ENCODE assay signal across 12 cellular contexts in genomic region chr12:118374909-118375308, GRCh38. TPM values are rescaled to one million over a fixed set of nuclear protein-coding genes. Genes with fewer than 3 reads are reported as not detected.
DNase-seq lines count a peak whose midpoint lies in the region; ATAC-seq and TF ChIP-seq lines count a peak whose summit lies in the region.
"Had no signal": no experiment of that assay in that cellular context is flagged by ENCODE, and none has a peak within 500 bp of the region (broad histone marks: within the 10 kb centered on the region; RNA-seq: fewer than 3 reads in every experiment).

No MANE protein-coding gene starts in this region.

- peaks cover 2% of the 10 kb centered on the region for H3K36me3 Mint-ChIP-seq in T-helper 1 cell treated with Interleukin-12 subunit alpha and Interleukin-12 subunit beta and Interleukin-4 antibody, amounts not matched to agents 30 μg/mL and 1 μg/mL, for 36 hours (ENCODE audit: low read depth)

- no peak overlapping the region for H4K8ac ChIP-seq in mesendoderm (ENCODE audit: low read depth, low read length)

- H2BK120ac ChIP-seq in mesendoderm (ENCODE audit: low read depth, low read length): no peak overlapping the region

- no peak overlapping the region for H3K4me2 ChIP-seq in mesendoderm (ENCODE audit: low read length)

- H2BK15ac ChIP-seq in mesendoderm (replicated peaks; ENCODE audit: low read depth): no peak overlapping the region

- H2AK5ac ChIP-seq in mesendoderm (ENCODE audit: low read length): no peak overlapping the region

- no peak overlapping the region for H2BK5ac ChIP-seq in mesendoderm (ENCODE audit: low read length)

- peak overlapping the region; percentile 83 to 88 for H3K4me3 ChIP-seq in Panc1 (ENCODE audit: low read depth in 2 of 2, low read length in 2 of 2)
- no peak overlapping the region for H3K4me3 ChIP-seq in fibroblast of pulmonary artery (replicated peaks; ENCODE audit: low read depth, low read length)
- peak overlapping the region; percentile 15 to 97 (median 84) for H3K4me3 ChIP-seq in gastrocnemius medialis
- no peak overlapping the region for H3K4me3 ChIP-seq in mesendoderm (ENCODE audit: low read length)
- H3K4me3 ChIP-seq: hepatocyte had no signal

- peak overlapping the region; percentile 31 for H3K27ac Mint-ChIP-seq in T-helper 1 cell treated with Interleukin-12 subunit alpha and Interleukin-12 subunit beta and Interleukin-4 antibody, amounts not matched to agents 30 μg/mL and 1 μg/mL, for 36 hours

- no peak overlapping the region for H3K4ac ChIP-seq in mesendoderm (ENCODE audit: low read depth, low read length)

- H3K27ac ChIP-seq in Panc1 (ENCODE audit: low read length) (peak overlapping the region; percentile 98), gastrocnemius medialis (peak overlapping the region; percentile 91 to 98 (median 96)), mesendoderm (ENCODE audit: low read depth, low read length) (no peak overlapping the region)

- CTCF ChIA-PET in Panc1 (lab: Charles Lee): interaction anchor here (1.4 to 2.4 kb wide), 4 partner anchors 191 to 254 kb away, joined by 8 to 13 read pairs (median 12); no protein-coding TSS in a partner anchor

- no peak overlapping the region for H4K5ac ChIP-seq in mesendoderm (ENCODE audit: low read length)

- no TSS peak for BruUV-seq in Panc1 (replicated peaks; lab: Mats Ljungman, UMichigan)

- intact Hi-C loops in Panc1 (cut with micrococcal nuclease; ENCODE audit: unreplicated experiment) (loop anchor here (2.0 kb wide), 1 partner anchor 192 kb away; no protein-coding TSS in a partner anchor), gastrocnemius medialis (cut with DNase I; ENCODE audit: low total_unique reads) (loop anchor here (1.0 to 10.0 kb wide), 8 partner anchors 162 to 1830 kb away; partner anchors contain the start of genes HSPB8, PEBP1, RNFT2 and RPLP0)

- H3K27me3 ChIP-seq in Panc1 (ENCODE audit: control insufficient read depth, insufficient read depth, low read length) (no peaks in the 10 kb centered on the region), gastrocnemius medialis (no peaks in the 10 kb centered on the region), mesendoderm (ENCODE audit: insufficient read depth, low read length, poor library complexity) (peaks cover 2% of the 10 kb centered on the region)
- H3K27me3 ChIP-seq: hepatocyte had no signal

- H3K9me3 ChIP-seq in Panc1 (ENCODE audit: control insufficient read depth, insufficient read depth, low read depth, low read length) (no peaks in the 10 kb centered on the region), gastrocnemius medialis (no peaks in the 10 kb centered on the region)

- no peak overlapping the region for H3K9ac ChIP-seq in mesendoderm (ENCODE audit: low read length)

- H3K23ac ChIP-seq in mesendoderm (ENCODE audit: low read length): no peak overlapping the region

- in situ Hi-C loops in Panc1 (cut with HindIII; ENCODE audit: low pct_unique_long_range_greater_than_20kb, low sequenced_read_pairs): no loop called here
- in situ Hi-C loops in gastrocnemius medialis (cut with MboI; ENCODE audit: low sequenced_read_pairs in 4 of 4): loop anchor here in 2 of 4 donors (5.0 kb wide), 2 partner anchors 193 to 198 kb away; no protein-coding TSS in a partner anchor

- TF ChIP-seq CTCF in Panc1 (IDR thresholded peaks at IDR 0.05) (no peak), fibroblast of pulmonary artery (IDR thresholded peaks at IDR 0.05; ENCODE audit: low read length, missing control alignments) (no peak), gastrocnemius medialis (IDR thresholded peaks at IDR 0.05 in 4 of 5, conservative IDR thresholded peaks at IDR 0.05 in 1 of 5) (no peak)

- H3K4me3 Mint-ChIP-seq in T-helper 1 cell treated with Interleukin-12 subunit alpha and Interleukin-12 subunit beta and Interleukin-4 antibody, amounts not matched to agents 30 μg/mL and 1 μg/mL, for 36 hours: peak overlapping the region; percentile 34
- H3K4me3 Mint-ChIP-seq: stimulated activated naive B cell treated with anti-CD40 and anti-IgM and Interleukin-4, amounts not matched to agents 10 μg/mL and 1 μg/mL and 100 μg/mL, for 72 hours had no signal

- POLR2A ChIA-PET in Panc1 (lab: Charles Lee): no interaction called here

- ATAC-seq in Panc1 (no peak), gastrocnemius medialis (peak; percentile 47 to 51)
- ATAC-seq: stimulated activated naive B cell treated with anti-CD40 and anti-IgM and Interleukin-4, amounts not matched to agents 10 μg/mL and 1 μg/mL and 100 μg/mL, for 72 hours had no signal

- no peak overlapping the region for H3K18ac ChIP-seq in mesendoderm (ENCODE audit: low read length)

- H3K56ac ChIP-seq in mesendoderm (ENCODE audit: low read length): no peak overlapping the region

- peaks cover 8% of the 10 kb centered on the region for H3K79me1 ChIP-seq in mesendoderm (ENCODE audit: low read length)

- H3K27me3 Mint-ChIP-seq in T-helper 1 cell treated with Interleukin-12 subunit alpha and Interleukin-12 subunit beta and Interleukin-4 antibody, amounts not matched to agents 30 μg/mL and 1 μg/mL, for 36 hours (ENCODE audit: low read depth): peaks cover 13% of the 10 kb centered on the region

- TF ChIP-seq POLR2A in gastrocnemius medialis (IDR thresholded peaks at IDR 0.05): no peak

- DNase-seq in T-helper 1 cell: no peak
- DNase-seq in Panc1 (ENCODE audit: low read depth, low spot score): no peak
- DNase-seq in fibroblast of pulmonary artery (ENCODE audit: low read depth): peak; percentile 28
- DNase-seq in gastrocnemius medialis: no peak
- no peak for DNase-seq in stimulated activated CD4-positive, alpha-beta T cell treated with anti-CD3 and anti-CD28 coated beads, Interleukin-12 subunit alpha, Interleukin-12 subunit beta, amount 100 ng/mL, for 4 hours
- DNase-seq in dermis blood vessel endothelial cell: no peak
- DNase-seq in mesendoderm: no peak
- DNase-seq: central memory CD4-positive, alpha-beta T cell; NCI-H1048; stimulated activated naive B cell treated with anti-CD40 and anti-IgM and Interleukin-4, amounts not matched to agents 10 μg/mL and 1 μg/mL and 100 μg/mL, for 72 hours had no signal

- peaks cover 8% of the 10 kb centered on the region; the same call in 1 of the 2 replicates for H3K4me1 ChIP-seq in Panc1 (ENCODE audit: control insufficient read depth, insufficient read depth, low read length)
- H3K4me1 ChIP-seq in gastrocnemius medialis: peaks cover 46 to 56% of the 10 kb centered on the region in 2 donors
- H3K4me1 ChIP-seq in mesendoderm (ENCODE audit: control insufficient read depth, low read depth, low read length): no peaks in the 10 kb centered on the region

- WGBS in mesendoderm (ENCODE audit: extremely low coverage, insufficient coverage, low lambda C conversion rate): no CpG with 5 or more reads among the region's 5 CpGs

- peaks cover 44% of the 10 kb centered on the region for H3K4me1 Mint-ChIP-seq in T-helper 1 cell treated with Interleukin-12 subunit alpha and Interleukin-12 subunit beta and Interleukin-4 antibody, amounts not matched to agents 30 μg/mL and 1 μg/mL, for 36 hours (ENCODE audit: low read depth)

- no peaks in the 10 kb centered on the region for H3K9me3 Mint-ChIP-seq in T-helper 1 cell treated with Interleukin-12 subunit alpha and Interleukin-12 subunit beta and Interleukin-4 antibody, amounts not matched to agents 30 μg/mL and 1 μg/mL, for 36 hours
- H3K9me3 Mint-ChIP-seq: stimulated activated naive B cell treated with anti-CD40 and anti-IgM and Interleukin-4, amounts not matched to agents 10 μg/mL and 1 μg/mL and 100 μg/mL, for 72 hours had no signal

- H3K36me3 ChIP-seq in Panc1 (ENCODE audit: control insufficient read depth, insufficient read depth, low read length): peaks cover 7% of the 10 kb centered on the region; the same call in 1 of the 2 replicates
- peaks cover 0 to 5% of the 10 kb centered on the region in 2 donors for H3K36me3 ChIP-seq in gastrocnemius medialis
- H3K36me3 ChIP-seq in mesendoderm (ENCODE audit: control insufficient read depth, insufficient read depth, low read length): no peaks in the 10 kb centered on the region

- peaks cover 14% of the 10 kb centered on the region for H3K79me2 ChIP-seq in mesendoderm (ENCODE audit: control insufficient read depth, insufficient read depth, low read length)

RNA-seq across cellular contexts. Expression of gene SUDS3, which starts 1.4 kb away (rescaled TPM):
- total RNA-seq in Panc1 (2021; ENCODE audit: unreplicated experiment) (37.4 TPM), gastrocnemius medialis (10 to 100 TPM; 17.0 to 33.2 (median 29.1) TPM), dermis blood vessel endothelial cell (32.3 and 33.0 TPM in 2 replicates)
- 17.8 TPM for polyA plus RNA-seq in Panc1 (2012; ENCODE audit: insufficient read length)
- polyA plus RNA-seq in mesendoderm (2013, experiment 1 of 2): 26.4 TPM
- 26.5 TPM for polyA plus RNA-seq in mesendoderm (2013, experiment 2 of 2)

RNA-seq across cellular contexts. Expression of gene TAOK3, which starts 2.2 kb away (rescaled TPM):
- total RNA-seq in Panc1 (2021; ENCODE audit: unreplicated experiment): 30.5 TPM
- 21.2 TPM for polyA plus RNA-seq in Panc1 (2012; ENCODE audit: insufficient read length)
- 10 to 100 TPM; 13.5 to 24.5 (median 15.1) TPM for total RNA-seq in gastrocnemius medialis
- total RNA-seq in dermis blood vessel endothelial cell: 27.2 and 31.9 TPM in 2 replicates
- polyA plus RNA-seq in mesendoderm (2013, experiment 1 of 2): 5.0 TPM
- 5.2 TPM for polyA plus RNA-seq in mesendoderm (2013, experiment 2 of 2)

Comparison
In these comparisons a context has a peak if more than half of its experiments do, and no peak if none do; other contexts are left out.
1. H3K4me3 ChIP-seq: peak in Panc1 (2 of 2) and gastrocnemius medialis (4 of 4); none in fibroblast of pulmonary artery (single experiment) and mesendoderm (single experiment).